8 cellular contexts compared by ENCODE assay signal in the genomic region with DNA sequence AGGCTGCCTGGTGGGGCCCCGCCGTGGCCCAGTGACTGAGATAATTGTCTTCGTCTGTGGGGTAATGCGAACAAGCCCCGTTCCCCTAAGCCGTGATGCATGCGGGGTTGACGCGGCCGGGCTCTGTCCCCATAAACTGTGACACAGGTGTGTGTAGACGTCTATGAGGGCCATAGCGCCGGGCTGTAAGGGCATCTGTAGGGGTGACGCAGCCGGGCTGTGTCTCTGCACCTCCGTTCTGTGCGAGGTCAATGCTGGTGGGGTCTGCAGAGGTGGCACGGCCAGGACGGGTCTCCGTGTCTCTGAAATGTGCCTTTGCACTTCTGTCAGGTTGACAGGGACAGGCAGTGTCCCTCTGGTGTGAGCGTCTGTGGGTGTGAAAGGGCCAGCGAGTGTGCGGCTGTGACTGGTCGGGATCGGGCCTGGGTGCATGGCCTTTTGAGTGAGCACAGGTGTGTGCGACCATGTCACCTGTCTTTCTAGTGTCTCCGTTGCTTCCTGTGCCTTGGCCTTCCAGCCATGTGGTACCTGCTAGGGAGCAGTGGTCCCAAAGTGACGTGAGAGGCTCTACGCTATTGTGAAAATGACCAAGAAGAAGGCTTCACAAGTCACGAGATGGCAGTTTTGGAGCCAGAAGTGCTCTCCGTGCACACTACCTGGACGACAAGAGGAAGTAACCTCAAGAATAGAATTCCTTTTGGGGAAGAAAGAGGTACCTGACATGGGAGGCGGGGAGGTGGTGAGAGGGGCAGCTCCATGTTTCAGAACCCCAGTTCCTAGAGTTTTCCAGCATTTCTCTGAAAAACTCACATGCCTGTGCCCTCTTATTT. TPM values are rescaled to one million over a fixed set of nuclear protein-coding genes. Genes with fewer than 3 reads are reported as not detected.
DNase-seq lines count a peak whose midpoint lies in the region; ATAC-seq and TF ChIP-seq lines count a peak whose summit lies in the region.

No MANE protein-coding gene starts in this region.

- H3K79me2 ChIP-seq in GM23248 (ENCODE audit: insufficient read depth), result 0 out of 2 replicates have a peak, but pooled peaks cover 9% of the 10 kb centered on the region

- H3K4me1 ChIP-seq in GM23248 (ENCODE audit: insufficient read depth) (no peaks in the 10 kb centered on the region), foreskin keratinocyte (no peaks in the 10 kb centered on the region), skeletal muscle tissue (ENCODE audit: control insufficient read depth in 3 of 3, insufficient read depth in 3 of 3, low read length in 3 of 3) (peaks cover 8 to 17% (median 13%) of the 10 kb centered on the region in 3 donors)

- peak overlapping the region; percentile 99 for H2AFZ ChIP-seq in GM23248

- H3K27ac ChIP-seq in GM23248 (no peak overlapping the region; the same call in 1 of the 2 replicates), foreskin keratinocyte (peak overlapping the region; percentile 70), skeletal muscle tissue (ENCODE audit: low read depth, low read length) (no peak overlapping the region)

- no peaks in the 10 kb centered on the region for H3K9me2 ChIP-seq in GM23248 (ENCODE audit: insufficient read depth)

- in situ Hi-C loops in GM23248 (cut with MboI), result no loop called here

- no peaks in the 10 kb centered on the region for H3K27me3 Mint-ChIP-seq in T-helper 17 cell

- no peaks in the 10 kb centered on the region for H4K20me1 ChIP-seq in GM23248 (ENCODE audit: insufficient read depth)

- no peak for TF ChIP-seq CTCF in foreskin keratinocyte (conservative IDR thresholded peaks at IDR 0.05)

- no peaks in the 10 kb centered on the region for H3K9me3 ChIP-seq in GM23248 (ENCODE audit: low read depth)
- peaks cover 7% of the 10 kb centered on the region for H3K9me3 ChIP-seq in T-helper 17 cell (ENCODE audit: control insufficient read depth, low read length, poor library complexity, severe bottlenecking)
- H3K9me3 ChIP-seq in skeletal muscle tissue (ENCODE audit: control insufficient read depth in 3 of 3, low read length in 3 of 3), result peaks cover 4 to 12% (median 8%) of the 10 kb centered on the region in 3 donors

- H3K9ac ChIP-seq in GM23248 (peak overlapping the region; percentile 72), skeletal muscle tissue (ENCODE audit: low read depth in 1 of 3, low read length in 3 of 3) (peak overlapping the region; percentile 50 to 57 (median 53))

- DNase-seq in GM23248, result no peak
- no peak for DNase-seq in T-helper 17 cell
- no peak for DNase-seq in foreskin keratinocyte
- DNase-seq in NCI-H146 (lab: John Stamatoyannopoulos, UW), result no peak
- no peak for DNase-seq in AG08396 (ENCODE audit: low spot score)
- DNase-seq in central memory CD4-positive, alpha-beta T cell, result no peak
- DNase-seq in effector CD4-positive, alpha-beta T cell, result no peak

- WGBS in GM23248 (ENCODE audit: low coverage in 1 of 2, low lambda C conversion rate in 2 of 2, missing lambda C conversion rate in 2 of 2), 2 experiments, result 20 to 21% methylated on average over 30 of the region's 33 CpGs

- H3K36me3 Mint-ChIP-seq in T-helper 17 cell (ENCODE audit: low read depth), result peaks cover 4% of the 10 kb centered on the region

- H3F3A ChIP-seq in GM23248 (ENCODE audit: insufficient read depth), result no peaks in the 10 kb centered on the region

- H3K27me3 ChIP-seq in GM23248 (replicated peaks; ENCODE audit: insufficient read depth) (no peaks in the 10 kb centered on the region), foreskin keratinocyte (no peaks in the 10 kb centered on the region), skeletal muscle tissue (ENCODE audit: control insufficient read depth in 3 of 3, insufficient read depth in 3 of 3, low read length in 3 of 3) (no peaks in the 10 kb centered on the region)

- H3K36me3 ChIP-seq in GM23248 (ENCODE audit: low read depth) (no peaks in the 10 kb centered on the region), skeletal muscle tissue (ENCODE audit: control insufficient read depth in 3 of 3, insufficient read depth in 3 of 3, low read length in 3 of 3) (no peaks in the 10 kb centered on the region)

- peak overlapping the region; percentile 95 for H3K4me3 ChIP-seq in GM23248
- H3K4me3 ChIP-seq in skeletal muscle tissue (ENCODE audit: low read length in 3 of 3), result peak overlapping the region; percentile 81 to 82 (median 81)

- ATAC-seq in T-helper 17 cell, result no peak
- ATAC-seq in foreskin keratinocyte, result no peak

- peak overlapping the region; percentile 93 for H3K4me2 ChIP-seq in GM23248 (ENCODE audit: unreplicated experiment)

- H3K4me3 Mint-ChIP-seq in T-helper 17 cell, result peak overlapping the region; percentile 97

- peaks cover 8% of the 10 kb centered on the region for H3K4me1 Mint-ChIP-seq in T-helper 17 cell

- peak overlapping the region; percentile 59 for H3K27ac Mint-ChIP-seq in T-helper 17 cell

RNA-seq across cellular contexts. Expression of a gene that starts 16.4 kb away (rescaled TPM):
- total RNA-seq in GM23248 (2014; rRNA removed; shearing (Covaris generic)), result 12.0 and 13.9 TPM in 2 replicates
- polyA plus RNA-seq in GM23248 (2016; fragmentation: Nextera tagmentation; extraction: Ambion mirVana) (15.7 and 17.0 TPM in 2 replicates), foreskin keratinocyte (2.3 and 2.6 TPM in 2 replicates)
- total RNA-seq in T-helper 17 cell (100 to 1,000 TPM; 179 to 183 TPM), foreskin keratinocyte (6.1 and 8.6 TPM in 2 replicates), skeletal muscle tissue (6.3 TPM)

RNA-seq across cellular contexts. Expression of a gene that starts 54.1 kb away (rescaled TPM):
- total RNA-seq in GM23248 (2014; rRNA removed; shearing (Covaris generic)), result 2.0 and 2.7 TPM in 2 replicates
- polyA plus RNA-seq in GM23248 (2016; fragmentation: Nextera tagmentation; extraction: Ambion mirVana) (1.0 and 1.4 TPM in 2 replicates), foreskin keratinocyte (0.96 and 1.0 TPM in 2 replicates)
- total RNA-seq in T-helper 17 cell (1 to 10 TPM; 1.3 to 3.6 TPM), foreskin keratinocyte (3.4 and 4.1 TPM in 2 replicates), skeletal muscle tissue (3.1 TPM)

Comparison
In these comparisons a context has a peak if more than half of its experiments do, and no peak if none do; other contexts are left out.
1. RNA of a gene that starts 16.4 kb away (total RNA-seq): 179 to 183 TPM in T-helper 17 cell; 12.0 to 13.9 TPM in GM23248, 6.1 to 8.6 TPM in foreskin keratinocyte and 6.3 TPM in skeletal muscle tissue (single experiment); every median in the first group is over 10 times any median in the second.